ENCODE assay signal across 23 cellular contexts in the genomic region with DNA sequence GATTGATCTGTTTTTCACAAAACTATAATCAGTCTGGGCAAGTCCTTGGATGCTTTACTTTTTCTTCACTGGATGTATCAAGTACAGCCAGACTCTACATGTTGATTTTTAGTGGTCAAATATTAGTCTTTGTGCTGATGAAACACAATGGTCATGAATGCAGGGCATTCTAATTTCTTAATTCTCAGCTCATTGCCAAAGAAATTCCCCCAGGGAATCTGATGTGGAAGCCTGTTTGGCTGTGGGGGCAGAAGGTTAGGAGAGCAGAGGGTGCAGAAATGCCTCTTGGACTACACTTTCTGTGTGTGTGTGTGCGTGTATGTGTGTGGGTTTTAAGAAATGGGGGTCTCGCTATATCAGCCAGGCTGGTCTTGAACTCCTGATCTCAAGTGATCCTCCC. TPM values are rescaled to one million over a fixed set of nuclear protein-coding genes. Genes with fewer than 3 reads are reported as not detected.
A peak's percentile ranks its signal among the peaks of the same experiment; 100 is the strongest.
DNase-seq lines count a peak whose midpoint lies in the region; ATAC-seq and TF ChIP-seq lines count a peak whose summit lies in the region.
"Had no signal": no experiment of that assay in that cellular context is flagged by ENCODE, and none has a peak within 500 bp of the region (broad histone marks: within the 10 kb centered on the region; RNA-seq: fewer than 3 reads in every experiment).

No MANE protein-coding gene starts in this region.

- H3K4me1 ChIP-seq in adipocyte (ENCODE audit: control insufficient read depth, insufficient read depth, low read length) (peaks cover 54% of the 10 kb centered on the region), prostate gland (replicated peaks) (peaks cover 20% of the 10 kb centered on the region), colonic mucosa (no peaks in the 10 kb centered on the region), endodermal cell (ENCODE audit: control insufficient read depth, insufficient read depth, low read length) (peaks cover 8% of the 10 kb centered on the region)
- H3K4me1 ChIP-seq: psoas muscle had no signal

- H3K27me3 ChIP-seq in adipocyte (replicated peaks; ENCODE audit: control insufficient read depth, insufficient read depth, low read length) (no peaks in the 10 kb centered on the region), prostate gland (replicated peaks; ENCODE audit: insufficient read depth) (no peaks in the 10 kb centered on the region), colonic mucosa (no peaks in the 10 kb centered on the region), endodermal cell (ENCODE audit: control insufficient read depth, insufficient read depth, low read length, poor library complexity, severe bottlenecking) (no peaks in the 10 kb centered on the region)

- H3K9me3 ChIP-seq in adipocyte (ENCODE audit: control insufficient read depth, low read length) = no peaks in the 10 kb centered on the region
- no peaks in the 10 kb centered on the region for H3K9me3 ChIP-seq in prostate gland
- H3K9me3 ChIP-seq in colonic mucosa = no peaks in the 10 kb centered on the region
- H3K9me3 ChIP-seq in endodermal cell (ENCODE audit: control insufficient read depth, low read length) = no peaks in the 10 kb centered on the region
- H3K9me3 ChIP-seq: psoas muscle had no signal

- no peak for TF ChIP-seq POLR2A in prostate gland (IDR thresholded peaks at IDR 0.05)

- TF ChIP-seq CTCF in C4-2B (conservative IDR thresholded peaks at IDR 0.05) (no peak), fibroblast of the aortic adventitia (IDR thresholded peaks at IDR 0.05; ENCODE audit: insufficient read depth, low read length) (no peak), prostate gland (IDR thresholded peaks at IDR 0.05) (no peak), colonic mucosa (IDR thresholded peaks at IDR 0.05) (no peak), endodermal cell (conservative IDR thresholded peaks at IDR 0.05) (no peak)

- WGBS in prostate gland = 98% methylated on average over 2 of the region's 2 CpGs
- WGBS in endodermal cell (ENCODE audit: insufficient coverage in 1 of 2, insufficient read length in 1 of 2), 2 experiments = 88% methylated on average over 2 of the region's 2 CpGs; no CpG with 5 or more reads in 1 of the 2 experiments

- DNase-seq in adipocyte (ENCODE audit: low read depth) (peak; percentile 52), fibroblast of the aortic adventitia (ENCODE audit: low read depth) (peak; percentile 65), prostate gland (ENCODE audit: low spot score) (no peak), activated T-cell treated with anti-CD3 and anti-CD28 coated beads for 4 hours (no peak), colonic mucosa (no peak), endodermal cell (no peak)
- DNase-seq: activated CD4-positive, alpha-beta T cell treated with anti-CD3 and anti-CD28 coated beads for 4 hours; activated naive CD8-positive, alpha-beta T cell treated with anti-CD3 and anti-CD28 coated beads for 36 hours; cortex of kidney; GOT3; left cardiac atrium; midbrain; NCI-H1694; NCI-H82; PC-3; psoas muscle; SHP77 treated with DMSO at 0.1 percent for 48 hours had no signal

- H3K36me3 Mint-ChIP-seq in endodermal cell (ENCODE audit: low read depth) = no peaks in the 10 kb centered on the region

- H3K27ac Mint-ChIP-seq in endodermal cell = no peak overlapping the region
- H3K27ac Mint-ChIP-seq: activated naive CD8-positive, alpha-beta T cell treated with anti-CD3 and anti-CD28 coated beads for 36 hours; activated T-helper 17 cell treated with anti-CD3 and anti-CD28 coated beads, Interleukin-2, amount 50 U/mL, for 72 hours had no signal

- H3K36me3 ChIP-seq in adipocyte (ENCODE audit: control insufficient read depth, insufficient read depth, low read length, severe bottlenecking) (peaks cover 33% of the 10 kb centered on the region), prostate gland (peaks cover 0 to 2% of the 10 kb centered on the region in 2 donors), colonic mucosa (no peaks in the 10 kb centered on the region), endodermal cell (ENCODE audit: control insufficient read depth, insufficient read depth, low read length) (no peaks in the 10 kb centered on the region)

- H3K4me3 ChIP-seq in adipocyte (ENCODE audit: low read length) = peak overlapping the region; percentile 28
- H3K4me3 ChIP-seq in fibroblast of the aortic adventitia (ENCODE audit: low read depth, low read length) = no peak overlapping the region
- H3K4me3 ChIP-seq in prostate gland = no peak overlapping the region
- H3K4me3 ChIP-seq in colonic mucosa = no peak overlapping the region
- H3K4me3 ChIP-seq in endodermal cell (ENCODE audit: low read length) = no peak overlapping the region
- H3K4me3 ChIP-seq: K562, psoas muscle had no signal

- intact Hi-C loops in prostate gland (cut with DNase I) (no loop called here), colonic mucosa (cut with DNase I) (no loop called here)

- peak overlapping the region; percentile 81 for H3K9ac ChIP-seq in adipocyte (ENCODE audit: low read length)
- H3K9ac ChIP-seq in colonic mucosa (ENCODE audit: low read depth in 2 of 2, low read length in 2 of 2) = no peak overlapping the region
- H3K9ac ChIP-seq in endodermal cell (ENCODE audit: extremely low read depth, low read length, poor library complexity, severe bottlenecking) = no peak overlapping the region

- H3K4me1 Mint-ChIP-seq in endodermal cell = peaks cover 38% of the 10 kb centered on the region
- H3K4me1 Mint-ChIP-seq: activated naive CD8-positive, alpha-beta T cell treated with anti-CD3 and anti-CD28 coated beads for 36 hours; activated T-helper 17 cell treated with anti-CD3 and anti-CD28 coated beads, Interleukin-2, amount 50 U/mL, for 72 hours had no signal

- H3K27ac ChIP-seq in C4-2B = peak overlapping the region; percentile 49
- H3K27ac ChIP-seq in prostate gland = peak overlapping the region; percentile 67 to 75
- no peak overlapping the region for H3K27ac ChIP-seq in colonic mucosa
- no peak overlapping the region for H3K27ac ChIP-seq in endodermal cell (ENCODE audit: low read depth, low read length)
- H3K27ac ChIP-seq: psoas muscle had no signal

- ATAC-seq in GM18867 (IDR thresholded peaks at IDR 0.05; ENCODE audit: unreplicated experiment) = no peak
- ATAC-seq: activated T-helper 17 cell treated with anti-CD3 and anti-CD28 coated beads, Interleukin-2, amount 50 U/mL, for 72 hours; K562; PC-3; psoas muscle had no signal

- H3K4me3 Mint-ChIP-seq in endodermal cell = no peak overlapping the region
- H3K4me3 Mint-ChIP-seq: activated naive CD8-positive, alpha-beta T cell treated with anti-CD3 and anti-CD28 coated beads for 36 hours; activated T-helper 17 cell treated with anti-CD3 and anti-CD28 coated beads, Interleukin-2, amount 50 U/mL, for 72 hours; brain; CD14-positive monocyte had no signal

- H3K9me3 Mint-ChIP-seq in endodermal cell = no peaks in the 10 kb centered on the region
- H3K9me3 Mint-ChIP-seq: activated naive CD8-positive, alpha-beta T cell treated with anti-CD3 and anti-CD28 coated beads for 36 hours; activated T-helper 17 cell treated with anti-CD3 and anti-CD28 coated beads, Interleukin-2, amount 50 U/mL, for 72 hours; brain had no signal

- H3K27me3 Mint-ChIP-seq in endodermal cell (ENCODE audit: insufficient read depth) = no peaks in the 10 kb centered on the region
- H3K27me3 Mint-ChIP-seq: activated naive CD8-positive, alpha-beta T cell treated with anti-CD3 and anti-CD28 coated beads for 36 hours; activated T-helper 17 cell treated with anti-CD3 and anti-CD28 coated beads, Interleukin-2, amount 50 U/mL, for 72 hours; brain had no signal

RNA-seq across cellular contexts. Expression of a gene that starts 48.7 kb away (rescaled TPM):
- total RNA-seq in fibroblast of the aortic adventitia (ENCODE audit: low replicate concordance) (14.9 and 30.4 TPM in 2 replicates), prostate gland (10 to 100 TPM; 36.5 to 65.6 TPM), colonic mucosa (10 to 100 TPM; 60.3 to 61.2 TPM), endodermal cell (10 to 100 TPM; 32.5 to 48.7 TPM)
- 29.0 TPM for polyA plus RNA-seq in endodermal cell (2013, experiment 1 of 2)
- polyA plus RNA-seq in endodermal cell (2013, experiment 2 of 2) = 29.4 TPM

Comparison
In these comparisons a context has a peak if more than half of its experiments do, and no peak if none do; other contexts are left out.
1. H3K27ac ChIP-seq: peak in C4-2B (single experiment) and prostate gland (2 of 2); none in colonic mucosa (single experiment) and endodermal cell (single experiment).
2. DNase-seq: peak in adipocyte (single experiment) and fibroblast of the aortic adventitia (single experiment); none in prostate gland (single experiment), activated T-cell treated with anti-CD3 and anti-CD28 coated beads for 4 hours (single experiment), colonic mucosa (single experiment) and endodermal cell (single experiment).